8 cellular contexts compared by ENCODE assay signal in the genomic region with DNA sequence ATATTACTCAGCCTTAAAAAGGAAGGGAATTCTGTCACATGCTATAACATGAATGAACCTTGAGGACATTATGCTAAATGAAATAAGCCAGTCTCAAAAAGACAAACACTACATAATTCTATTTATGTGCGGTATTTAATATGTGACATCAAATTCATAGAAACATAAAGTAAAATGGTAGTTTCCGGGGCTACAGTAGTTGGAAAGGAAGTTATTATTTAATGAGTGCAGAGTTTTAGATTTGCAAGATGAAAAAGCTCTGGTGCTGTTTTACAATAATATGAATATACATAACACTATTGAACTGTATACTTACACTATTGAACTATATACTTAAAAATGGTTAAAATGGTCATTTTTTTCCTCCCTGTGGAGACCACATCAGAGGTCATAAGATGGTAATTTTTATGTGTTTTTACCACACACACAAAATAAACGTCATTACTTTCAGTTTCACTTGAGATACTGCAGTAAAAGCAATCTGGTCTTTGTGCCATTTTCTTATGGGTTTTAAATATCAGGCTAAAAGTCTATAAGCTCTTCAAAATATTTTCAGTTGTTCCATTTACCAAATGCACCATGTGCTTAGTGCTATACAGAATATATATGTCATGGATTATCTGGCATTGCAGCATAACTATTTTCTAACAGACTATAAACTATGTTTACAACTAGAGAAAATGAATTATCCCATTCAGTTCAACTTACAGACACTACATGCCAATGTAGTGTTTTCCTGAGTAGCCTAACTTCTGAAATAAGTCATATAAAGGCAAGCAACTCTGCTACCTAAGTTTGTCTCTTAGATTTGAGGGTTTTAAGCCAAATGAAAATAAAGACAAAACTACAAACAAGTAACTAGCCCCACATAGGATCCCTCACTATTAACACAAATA.
DNase-seq lines count a peak whose midpoint lies in the region; ATAC-seq and TF ChIP-seq lines count a peak whose summit lies in the region.

No MANE protein-coding gene starts in this region.

- H3K36me3 Mint-ChIP-seq in activated T-helper 2 cell treated with anti-CD3 and anti-CD28 coated beads, Interferon-gamma antibody, Interleukin-2, Interleukin-4, amounts not matched to agents 10 μg/mL and 5 μg/mL and 100 μg/mL, durations not matched to agents 14 hours and 24 hours and 36 hours (ENCODE audit: low read depth), result peaks cover 27% of the 10 kb centered on the region

- peak overlapping the region; percentile 45 for H3K4me3 ChIP-seq in left ventricle myocardium inferior

- intact Hi-C loops in left ventricle myocardium inferior (cut with micrococcal nuclease), result no loop called here
- intact Hi-C loops in left ventricle myocardium superior (cut with micrococcal nuclease), result no loop called here
- intact Hi-C loops in activated T-helper 2 cell treated with anti-CD3 and anti-CD28 coated beads, Interferon-gamma antibody, Interleukin-2, Interleukin-4, amounts not matched to agents 10 μg/mL and 5 μg/mL and 100 μg/mL, durations not matched to agents 14 hours and 24 hours and 36 hours (cut with micrococcal nuclease), result no loop called here

- no peaks in the 10 kb centered on the region for H3K9me3 Mint-ChIP-seq in activated T-helper 2 cell treated with anti-CD3 and anti-CD28 coated beads, Interferon-gamma antibody, Interleukin-2, Interleukin-4, amounts not matched to agents 10 μg/mL and 5 μg/mL and 100 μg/mL, durations not matched to agents 14 hours and 24 hours and 36 hours

- H3K36me3 ChIP-seq in left ventricle myocardium inferior, result peaks cover 6% of the 10 kb centered on the region

- DNase-seq in left ventricle myocardium inferior (no peak), left ventricle myocardium superior (no peak), left lobe of liver (ENCODE audit: low spot score) (no peak), GDM1 (lab: John Stamatoyannopoulos, UW) (no peak)
- no peak for DNase-seq in activated T-helper 2 cell treated with anti-CD3 and anti-CD28 coated beads, Interferon-gamma antibody, Interleukin-2, Interleukin-4, amounts not matched to agents 10 μg/mL and 5 μg/mL and 100 μg/mL, durations not matched to agents 14 hours and 24 hours and 36 hours (ENCODE audit: low spot score)

- no peak for ATAC-seq in left ventricle myocardium superior
- ATAC-seq in left lobe of liver, result peak; percentile 50
- ATAC-seq in GM19452 (IDR thresholded peaks at IDR 0.05; ENCODE audit: unreplicated experiment), result no peak
- ATAC-seq in GM18511 (IDR thresholded peaks at IDR 0.05; ENCODE audit: unreplicated experiment), result no peak
- no peak for ATAC-seq in HG03442 (IDR thresholded peaks at IDR 0.05; ENCODE audit: unreplicated experiment)

- H3K4me1 ChIP-seq in left ventricle myocardium inferior, result peaks cover 14% of the 10 kb centered on the region

- H3K4me3 Mint-ChIP-seq in activated T-helper 2 cell treated with anti-CD3 and anti-CD28 coated beads, Interferon-gamma antibody, Interleukin-2, Interleukin-4, amounts not matched to agents 10 μg/mL and 5 μg/mL and 100 μg/mL, durations not matched to agents 14 hours and 24 hours and 36 hours (ENCODE audit: low read depth), result peak overlapping the region; percentile 58

- no peak for TF ChIP-seq CTCF in left ventricle myocardium inferior (IDR thresholded peaks at IDR 0.05; ENCODE audit: borderline replicate concordance)

- H3K27me3 ChIP-seq in left ventricle myocardium inferior (ENCODE audit: low read depth), result no peaks in the 10 kb centered on the region

- H3K27me3 Mint-ChIP-seq in activated T-helper 2 cell treated with anti-CD3 and anti-CD28 coated beads, Interferon-gamma antibody, Interleukin-2, Interleukin-4, amounts not matched to agents 10 μg/mL and 5 μg/mL and 100 μg/mL, durations not matched to agents 14 hours and 24 hours and 36 hours (ENCODE audit: low read depth), result no peaks in the 10 kb centered on the region

- peak overlapping the region; percentile 69 for H3K27ac Mint-ChIP-seq in activated T-helper 2 cell treated with anti-CD3 and anti-CD28 coated beads, Interferon-gamma antibody, Interleukin-2, Interleukin-4, amounts not matched to agents 10 μg/mL and 5 μg/mL and 100 μg/mL, durations not matched to agents 14 hours and 24 hours and 36 hours

- H3K27ac ChIP-seq in left ventricle myocardium inferior (replicated peaks), result peak overlapping the region; percentile 61

- H3K9me3 ChIP-seq in left ventricle myocardium inferior (replicated peaks), result no peaks in the 10 kb centered on the region

- peaks cover 32% of the 10 kb centered on the region for H3K4me1 Mint-ChIP-seq in activated T-helper 2 cell treated with anti-CD3 and anti-CD28 coated beads, Interferon-gamma antibody, Interleukin-2, Interleukin-4, amounts not matched to agents 10 μg/mL and 5 μg/mL and 100 μg/mL, durations not matched to agents 14 hours and 24 hours and 36 hours (ENCODE audit: low read depth)
